Comparison of ENCODE assay signal across 23 cellular contexts in genomic region chr1:234067584-234067983, GRCh38.
"Had no signal": no experiment of that assay in that cellular context is flagged by ENCODE, and none has a peak within 500 bp of the region (broad histone marks: within the 10 kb centered on the region; RNA-seq: fewer than 3 reads in every experiment).

No MANE protein-coding gene starts in this region.

- H3K4me3 Mint-ChIP-seq: activated CD4-positive, alpha-beta memory T cell treated with anti-CD3 and anti-CD28 coated beads, Interleukin-2, amount 10 ng/mL, durations not matched to agents 7 days and 5 days; activated CD4-positive, alpha-beta T cell treated with anti-CD3 and anti-CD28 coated beads, Interleukin-2, amount 10 ng/mL, durations not matched to agents 24 days and 14 days; activated naive CD4-positive, alpha-beta T cell treated with anti-CD3 and anti-CD28 coated beads, Interleukin-2, amount 50 U/mL, for 24 hours; activated naive CD8-positive, alpha-beta T cell treated with anti-CD3 and anti-CD28 coated beads, Interleukin-2, amount 50 U/mL, for 24 hours; activated T-cell treated with anti-CD3 and anti-CD28 coated beads, Interleukin-2, amount 50 U/mL, for 24 hours; natural killer cell treated with Interleukin-12 subunit alpha and Interleukin-12 subunit beta and Interleukin-15 and Interleukin-18, amount 100 ng/mL, for 72 hours; stimulated activated naive CD8-positive, alpha-beta T cell treated with anti-CD3 and anti-CD28 coated beads, Interleukin-15, Interleukin-2, amounts not matched to agents 100 ng/mL and 50 ng/mL, for 24 hours; T-helper 1 cell treated with Interleukin-12 subunit alpha and Interleukin-12 subunit beta and Interleukin-4 antibody, amounts not matched to agents 30 μg/mL and 1 μg/mL, for 36 hours had no signal

- H3K9me3 Mint-ChIP-seq: activated CD4-positive, alpha-beta memory T cell treated with anti-CD3 and anti-CD28 coated beads, Interleukin-2, amount 10 ng/mL, durations not matched to agents 7 days and 5 days; activated CD4-positive, alpha-beta T cell treated with anti-CD3 and anti-CD28 coated beads, Interleukin-2, amount 10 ng/mL, durations not matched to agents 24 days and 14 days; activated naive CD4-positive, alpha-beta T cell treated with anti-CD3 and anti-CD28 coated beads, Interleukin-2, amount 50 U/mL, for 24 hours; activated naive CD8-positive, alpha-beta T cell treated with anti-CD3 and anti-CD28 coated beads, Interleukin-2, amount 50 U/mL, for 24 hours; activated T-cell treated with anti-CD3 and anti-CD28 coated beads, Interleukin-2, amount 50 U/mL, for 24 hours; activated T-helper 2 cell treated with anti-CD3 and anti-CD28 coated beads, Interferon-gamma antibody, Interleukin-2, Interleukin-4, amounts not matched to agents 10 μg/mL and 5 μg/mL and 100 μg/mL, durations not matched to agents 14 hours and 24 hours and 36 hours; natural killer cell treated with Interleukin-12 subunit alpha and Interleukin-12 subunit beta and Interleukin-15 and Interleukin-18, amount 100 ng/mL, for 72 hours; stimulated activated naive CD8-positive, alpha-beta T cell treated with anti-CD3 and anti-CD28 coated beads, Interleukin-15, Interleukin-2, amounts not matched to agents 100 ng/mL and 50 ng/mL, for 24 hours; T-helper 1 cell treated with Interleukin-12 subunit alpha and Interleukin-12 subunit beta and Interleukin-4 antibody, amounts not matched to agents 30 μg/mL and 1 μg/mL, for 36 hours had no signal

- H3K27me3 Mint-ChIP-seq: activated CD4-positive, alpha-beta memory T cell treated with anti-CD3 and anti-CD28 coated beads, Interleukin-2, amount 10 ng/mL, durations not matched to agents 7 days and 5 days; activated CD4-positive, alpha-beta T cell treated with anti-CD3 and anti-CD28 coated beads, Interleukin-2, amount 10 ng/mL, durations not matched to agents 24 days and 14 days; activated naive CD4-positive, alpha-beta T cell treated with anti-CD3 and anti-CD28 coated beads, Interleukin-2, amount 50 U/mL, for 24 hours had no signal

- DNase-seq: activated CD4-positive, alpha-beta memory T cell treated with anti-CD3 and anti-CD28 coated beads, Interleukin-2, amount 10 ng/mL, durations not matched to agents 7 days and 5 days; activated CD4-positive, alpha-beta T cell treated with anti-CD3 and anti-CD28 coated beads, Interleukin-2, amount 10 ng/mL, durations not matched to agents 24 days and 14 days; activated CD8-positive, alpha-beta memory T cell treated with anti-CD3 and anti-CD28 coated beads, Interleukin-2, amount 50 U/mL, for 48 hours; activated naive CD8-positive, alpha-beta T cell treated with anti-CD3 and anti-CD28 coated beads, Interleukin-2, amount 50 U/mL, for 24 hours; activated T-cell treated with anti-CD3 and anti-CD28 coated beads, Interleukin-2, amount 50 U/mL, for 24 hours; amygdala; central memory CD4-positive, alpha-beta T cell; foreskin keratinocyte; heart right ventricle; left ventricle myocardium superior; mucosa of descending colon; posterior cingulate gyrus; stimulated activated CD4-positive, alpha-beta T cell treated with anti-CD3 and anti-CD28 coated beads, Interleukin-12 subunit alpha, Interleukin-12 subunit beta, amount 100 ng/mL, for 4 hours; stimulated activated CD4-positive, alpha-beta T cell treated with anti-CD3 and anti-CD28 coated beads, Interleukin-4, amount 100 ng/mL, for 1 hour; T-helper 9 cell; trophoblast cell; uterus had no signal

- H3K27ac Mint-ChIP-seq: activated CD4-positive, alpha-beta memory T cell treated with anti-CD3 and anti-CD28 coated beads, Interleukin-2, amount 10 ng/mL, durations not matched to agents 7 days and 5 days; activated CD4-positive, alpha-beta T cell treated with anti-CD3 and anti-CD28 coated beads, Interleukin-2, amount 10 ng/mL, durations not matched to agents 24 days and 14 days; activated naive CD4-positive, alpha-beta T cell treated with anti-CD3 and anti-CD28 coated beads, Interleukin-2, amount 50 U/mL, for 24 hours; activated naive CD8-positive, alpha-beta T cell treated with anti-CD3 and anti-CD28 coated beads, Interleukin-2, amount 50 U/mL, for 24 hours; activated T-cell treated with anti-CD3 and anti-CD28 coated beads, Interleukin-2, amount 50 U/mL, for 24 hours; activated T-helper 2 cell treated with anti-CD3 and anti-CD28 coated beads, Interferon-gamma antibody, Interleukin-2, Interleukin-4, amounts not matched to agents 10 μg/mL and 5 μg/mL and 100 μg/mL, durations not matched to agents 14 hours and 24 hours and 36 hours; natural killer cell treated with Interleukin-12 subunit alpha and Interleukin-12 subunit beta and Interleukin-15 and Interleukin-18, amount 100 ng/mL, for 72 hours; stimulated activated naive CD8-positive, alpha-beta T cell treated with anti-CD3 and anti-CD28 coated beads, Interleukin-15, Interleukin-2, amounts not matched to agents 100 ng/mL and 50 ng/mL, for 24 hours; T-helper 1 cell treated with Interleukin-12 subunit alpha and Interleukin-12 subunit beta and Interleukin-4 antibody, amounts not matched to agents 30 μg/mL and 1 μg/mL, for 36 hours had no signal

- ATAC-seq: activated naive CD8-positive, alpha-beta T cell treated with anti-CD3 and anti-CD28 coated beads, Interleukin-2, amount 50 U/mL, for 24 hours; foreskin keratinocyte; heart right ventricle; left ventricle myocardium superior; mucosa of descending colon; natural killer cell treated with Interleukin-12 subunit alpha and Interleukin-12 subunit beta and Interleukin-15 and Interleukin-18, amount 100 ng/mL, for 72 hours; sciatic nerve had no signal

- H3K36me3 Mint-ChIP-seq: activated naive CD4-positive, alpha-beta T cell treated with anti-CD3 and anti-CD28 coated beads, Interleukin-2, amount 50 U/mL, for 24 hours; natural killer cell treated with Interleukin-12 subunit alpha and Interleukin-12 subunit beta and Interleukin-15 and Interleukin-18, amount 100 ng/mL, for 72 hours had no signal

- H3K4me1 Mint-ChIP-seq: activated CD4-positive, alpha-beta memory T cell treated with anti-CD3 and anti-CD28 coated beads, Interleukin-2, amount 10 ng/mL, durations not matched to agents 7 days and 5 days; activated CD4-positive, alpha-beta T cell treated with anti-CD3 and anti-CD28 coated beads, Interleukin-2, amount 10 ng/mL, durations not matched to agents 24 days and 14 days; activated naive CD4-positive, alpha-beta T cell treated with anti-CD3 and anti-CD28 coated beads, Interleukin-2, amount 50 U/mL, for 24 hours; activated naive CD8-positive, alpha-beta T cell treated with anti-CD3 and anti-CD28 coated beads, Interleukin-2, amount 50 U/mL, for 24 hours had no signal
